26 cellular contexts compared by ENCODE assay signal in the genomic region with DNA sequence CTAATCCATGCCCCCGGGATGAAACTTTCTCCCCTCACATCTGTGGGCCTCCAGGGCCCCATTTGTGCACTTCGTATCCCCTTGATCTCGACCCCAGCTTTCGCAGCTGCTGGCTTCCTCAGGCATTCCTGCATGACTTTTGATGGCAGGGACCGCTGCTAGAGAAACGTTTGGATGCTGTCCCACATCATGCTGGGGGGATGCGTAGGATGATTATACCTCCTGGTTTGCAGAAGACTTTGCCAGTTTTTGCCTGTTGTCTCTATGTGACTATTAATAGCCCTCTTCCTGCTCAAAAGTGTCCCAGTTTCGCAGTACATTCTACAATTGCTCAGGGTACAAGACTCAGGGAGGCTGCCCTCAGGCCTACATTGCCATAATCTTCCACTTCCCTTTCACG. TPM values are rescaled to one million over a fixed set of nuclear protein-coding genes. Genes with fewer than 3 reads are reported as not detected.
DNase-seq lines count a peak whose midpoint lies in the region; ATAC-seq and TF ChIP-seq lines count a peak whose summit lies in the region.
"Had no signal": no experiment of that assay in that cellular context is flagged by ENCODE, and none has a peak within 500 bp of the region (broad histone marks: within the 10 kb centered on the region; RNA-seq: fewer than 3 reads in every experiment).

No MANE protein-coding gene starts in this region.

- H3K4me1 ChIP-seq in left ventricle myocardium inferior (peaks cover 14% of the 10 kb centered on the region), uterus (no peaks in the 10 kb centered on the region)
- H3K4me1 ChIP-seq: BLaER1 had no signal

- H3K27me3 ChIP-seq in left ventricle myocardium inferior (ENCODE audit: low read depth) (no peaks in the 10 kb centered on the region), uterus (no peaks in the 10 kb centered on the region)
- H3K27me3 ChIP-seq: BLaER1 had no signal

- H3K4me1 Mint-ChIP-seq in osteocyte (ENCODE audit: unreplicated experiment), result peaks cover 49% of the 10 kb centered on the region
- H3K4me1 Mint-ChIP-seq: CD4-positive, CD25-positive, alpha-beta regulatory T cell; H9 had no signal

- ATAC-seq in Right ventricle myocardium superior (ENCODE audit: poor library complexity) (peak; percentile 31), HG02763 (IDR thresholded peaks at IDR 0.05; ENCODE audit: unreplicated experiment) (no peak)
- ATAC-seq: Panc1 had no signal

- H3K36me3 Mint-ChIP-seq in osteocyte (ENCODE audit: unreplicated experiment), result no peaks in the 10 kb centered on the region
- H3K36me3 Mint-ChIP-seq: CD4-positive, CD25-positive, alpha-beta regulatory T cell had no signal

- H3K27ac Mint-ChIP-seq in osteocyte (ENCODE audit: unreplicated experiment), result peak overlapping the region; percentile 23
- H3K27ac Mint-ChIP-seq: CD4-positive, CD25-positive, alpha-beta regulatory T cell; H9 had no signal

- no peaks in the 10 kb centered on the region for H3K9me3 Mint-ChIP-seq in osteocyte (ENCODE audit: unreplicated experiment)
- H3K9me3 Mint-ChIP-seq: CD4-positive, CD25-positive, alpha-beta regulatory T cell; H9 had no signal

- H3K4me3 Mint-ChIP-seq in osteocyte (ENCODE audit: unreplicated experiment), result no peak overlapping the region
- H3K4me3 Mint-ChIP-seq: CD4-positive, CD25-positive, alpha-beta regulatory T cell; H9 had no signal

- intact Hi-C loops in Right ventricle myocardium superior (cut with DNase I), result no loop called here
- intact Hi-C loops in left ventricle myocardium inferior (cut with micrococcal nuclease), result loop anchor here (2.0 kb wide), 1 partner anchor 61 kb away; no protein-coding TSS in a partner anchor
- intact Hi-C loops in uterus (cut with DNase I; ENCODE audit: low total_unique reads), result no loop called here

- H3K36me3 ChIP-seq in left ventricle myocardium inferior, result no peaks in the 10 kb centered on the region
- H3K36me3 ChIP-seq in uterus, result no peaks in the 10 kb centered on the region
- H3K36me3 ChIP-seq: BLaER1 had no signal

- H3K9me3 ChIP-seq in left ventricle myocardium inferior (replicated peaks) (no peaks in the 10 kb centered on the region), uterus (no peaks in the 10 kb centered on the region)
- H3K9me3 ChIP-seq: BLaER1 had no signal

- DNase-seq in Right ventricle myocardium superior, result no peak
- no peak for DNase-seq in left ventricle myocardium inferior
- peak; percentile 80 for DNase-seq in cerebellum (ENCODE audit: low spot score)
- DNase-seq in osteocyte (ENCODE audit: extremely low spot score, unreplicated experiment), result no peak
- peak; percentile 30 to 33 for DNase-seq in uterus
- DNase-seq in GM13977 (ENCODE audit: low spot score), result no peak
- DNase-seq in activated gamma-delta T cell (lab: John Stamatoyannopoulos, UW), result no peak
- DNase-seq: CD4-positive, CD25-positive, alpha-beta regulatory T cell; DMS153; DND-41; GM23248; H9; NCI-H1048; NCI-H1417; NCI-H1694; NCI-H2029 treated with DMSO at 0.1 percent for 48 hours; NCI-H226; NCI-H510A; NCI-H69; SHP77 treated with DMSO at 0.1 percent for 48 hours had no signal

- in situ Hi-C loops in GM13977 (cut with MboI; ENCODE audit: low pct_unique_long_range_greater_than_20kb, low sequenced_read_pairs, unreplicated experiment), result no loop called here

- H3K27ac ChIP-seq in left ventricle myocardium inferior (replicated peaks), result no peak overlapping the region
- peak overlapping the region; percentile 32 to 64 for H3K27ac ChIP-seq in uterus
- H3K27ac ChIP-seq: 22Rv1, BLaER1, GM23248, RWPE1 had no signal

- H3K27me3 Mint-ChIP-seq in osteocyte (ENCODE audit: unreplicated experiment), result no peaks in the 10 kb centered on the region

- H3K4me3 ChIP-seq in left ventricle myocardium inferior, result no peak overlapping the region
- H3K4me3 ChIP-seq in uterus, result no peak overlapping the region
- H3K4me3 ChIP-seq: BLaER1, GM23248 had no signal

- TF ChIP-seq CTCF in left ventricle myocardium inferior (IDR thresholded peaks at IDR 0.05; ENCODE audit: borderline replicate concordance) (no peak), osteocyte (IDR thresholded peaks at IDR 0.05) (no peak), uterus (IDR thresholded peaks at IDR 0.05) (no peak), GM13977 (IDR thresholded peaks at IDR 0.05; ENCODE audit: extremely low read depth, insufficient read depth, missing control alignments) (no peak)

- TF ChIP-seq POLR2A in uterus (IDR thresholded peaks at IDR 0.05), result no peak

RNA-seq across cellular contexts. Expression of gene KCNAB1, which starts 10.4 kb away (rescaled TPM):
- total RNA-seq in Right ventricle myocardium superior, result 3.0 TPM
- total RNA-seq in left ventricle myocardium inferior, result 2.4 TPM
- total RNA-seq in cerebellum, result 16.2 TPM
- total RNA-seq in osteocyte, result 0.21 and 0.24 TPM in 2 replicates
- 10 to 100 TPM in 1 of 4 donors, 1 to 10 TPM in 3; 1.3 to 12.8 (median 6.8) TPM for total RNA-seq in uterus
- total RNA-seq: GM23248, OCI-LY7 had no signal

Comparison
In these comparisons a context has a peak if more than half of its experiments do, and no peak if none do; other contexts are left out.
1. DNase-seq: peak in cerebellum (single experiment) and uterus (2 of 2); none in Right ventricle myocardium superior (single experiment), left ventricle myocardium inferior (single experiment), osteocyte (single experiment), GM13977 (single experiment) and activated gamma-delta T cell (single experiment).